1 cellular context compared by ENCODE assay signal in the genomic region with DNA sequence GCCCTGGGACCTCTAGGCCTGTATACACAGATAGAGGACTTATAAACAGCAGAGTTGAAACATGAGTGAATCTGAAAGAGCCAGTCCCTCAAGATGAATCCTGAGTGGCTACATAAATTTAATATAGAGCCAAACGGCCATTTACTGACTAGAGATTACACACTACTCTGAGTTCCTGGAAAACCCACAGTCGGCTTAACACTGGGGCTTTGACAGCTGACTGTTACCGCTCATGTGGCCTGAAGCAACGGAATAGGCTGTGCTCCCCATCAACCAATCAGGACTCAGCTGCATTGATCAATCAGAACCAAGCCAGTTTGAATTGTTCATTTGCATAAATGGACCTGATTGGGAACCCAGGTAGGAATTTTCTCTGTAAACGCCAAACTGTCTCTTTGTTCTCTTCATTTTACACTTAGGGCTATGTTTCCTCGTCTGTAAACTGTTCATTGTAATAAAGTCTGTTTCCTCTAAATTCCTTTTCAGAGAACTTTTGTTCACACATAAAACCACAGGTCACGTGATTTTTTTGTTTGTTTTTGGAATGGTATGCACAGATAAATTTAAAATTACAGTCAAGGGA.
A peak's percentile ranks its signal among the peaks of the same experiment; 100 is the strongest.
TF ChIP-seq lines count a peak whose summit lies in the region.

No MANE protein-coding gene starts in this region.

TF ChIP-seq in K562, 482 proteins besides CTCF, POLR2A, EP300 and RAD21 (continued from another document):
- TF ChIP-seq CHAMP1 (IDR thresholded peaks at IDR 0.05), result peak; percentile 88
- TF ChIP-seq, protein P1, sequence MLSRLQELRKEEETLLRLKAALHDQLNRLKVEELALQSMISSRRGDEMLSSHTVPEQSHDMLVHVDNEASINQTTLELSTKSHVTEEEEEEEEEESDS (CRISPR knock-in tag; IDR thresholded peaks at IDR 0.05), result no peak
- no peak for TF ChIP-seq ZBTB43 (CRISPR knock-in tag; IDR thresholded peaks at IDR 0.05)
- TF ChIP-seq MIER1 (IDR thresholded peaks at IDR 0.05; ENCODE audit: low read depth), result no peak
- TF ChIP-seq EZH2 (IDR thresholded peaks at IDR 0.05; ENCODE audit: borderline replicate concordance, low read depth, low read length), result no peak
- no peak for TF ChIP-seq NELFE (IDR thresholded peaks at IDR 0.05; ENCODE audit: insufficient read depth, insufficient read length)
- TF ChIP-seq RBM22 (IDR thresholded peaks at IDR 0.05; ENCODE audit: low read depth, low read length, poor library complexity, severe bottlenecking), result no peak
- TF ChIP-seq, protein P2, sequence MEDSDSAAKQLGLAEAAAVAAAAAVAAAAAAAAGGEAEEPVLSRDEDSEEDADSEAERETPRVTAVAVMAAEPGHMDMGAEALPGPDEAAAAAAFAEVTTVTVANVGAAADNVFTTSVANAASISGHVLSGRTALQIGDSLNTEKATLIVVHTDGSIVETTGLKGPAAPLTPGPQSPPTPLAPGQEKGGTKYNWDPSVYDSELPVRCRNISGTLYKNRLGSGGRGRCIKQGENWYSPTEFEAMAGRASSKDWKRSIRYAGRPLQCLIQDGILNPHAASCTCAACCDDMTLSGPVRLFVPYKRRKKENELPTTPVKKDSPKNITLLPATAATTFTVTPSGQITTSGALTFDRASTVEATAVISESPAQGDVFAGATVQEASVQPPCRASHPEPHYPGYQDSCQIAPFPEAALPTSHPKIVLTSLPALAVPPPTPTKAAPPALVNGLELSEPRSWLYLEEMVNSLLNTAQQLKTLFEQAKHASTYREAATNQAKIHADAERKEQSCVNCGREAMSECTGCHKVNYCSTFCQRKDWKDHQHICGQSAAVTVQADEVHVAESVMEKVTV (CRISPR knock-in tag; IDR thresholded peaks at IDR 0.05), result no peak
- no peak for TF ChIP-seq ZNF79 (CRISPR knock-in tag; IDR thresholded peaks at IDR 0.05; ENCODE audit: low read depth)
- TF ChIP-seq ZNF232 (CRISPR knock-in tag; IDR thresholded peaks at IDR 0.05), result no peak
- no peak for TF ChIP-seq ADNP (tag; IDR thresholded peaks at IDR 0.05)
- no peak for TF ChIP-seq CREB3L1 (IDR thresholded peaks at IDR 0.05; ENCODE audit: borderline replicate concordance, low read depth)
- no peak for TF ChIP-seq ZNF318 (IDR thresholded peaks at IDR 0.05; ENCODE audit: borderline replicate concordance in 1 of 2, low read depth in 1 of 2)
- 0 out of 2 replicates have a peak, but pooled peaks have one; percentile 10 for TF ChIP-seq ZNF644 (tag; IDR thresholded peaks at IDR 0.05; ENCODE audit: low read depth)
- TF ChIP-seq TOE1 (IDR thresholded peaks at IDR 0.05; ENCODE audit: borderline replicate concordance), result peak; percentile 93
- TF ChIP-seq TOE1 (CRISPR knock-in tag; IDR thresholded peaks at IDR 0.05; ENCODE audit: borderline replicate concordance, low read depth), result no peak
- TF ChIP-seq PPARD (CRISPR knock-in tag; IDR thresholded peaks at IDR 0.05), result no peak
TF ChIP-seq in K562: peak in this region for 85.
